In the genomic region with DNA sequence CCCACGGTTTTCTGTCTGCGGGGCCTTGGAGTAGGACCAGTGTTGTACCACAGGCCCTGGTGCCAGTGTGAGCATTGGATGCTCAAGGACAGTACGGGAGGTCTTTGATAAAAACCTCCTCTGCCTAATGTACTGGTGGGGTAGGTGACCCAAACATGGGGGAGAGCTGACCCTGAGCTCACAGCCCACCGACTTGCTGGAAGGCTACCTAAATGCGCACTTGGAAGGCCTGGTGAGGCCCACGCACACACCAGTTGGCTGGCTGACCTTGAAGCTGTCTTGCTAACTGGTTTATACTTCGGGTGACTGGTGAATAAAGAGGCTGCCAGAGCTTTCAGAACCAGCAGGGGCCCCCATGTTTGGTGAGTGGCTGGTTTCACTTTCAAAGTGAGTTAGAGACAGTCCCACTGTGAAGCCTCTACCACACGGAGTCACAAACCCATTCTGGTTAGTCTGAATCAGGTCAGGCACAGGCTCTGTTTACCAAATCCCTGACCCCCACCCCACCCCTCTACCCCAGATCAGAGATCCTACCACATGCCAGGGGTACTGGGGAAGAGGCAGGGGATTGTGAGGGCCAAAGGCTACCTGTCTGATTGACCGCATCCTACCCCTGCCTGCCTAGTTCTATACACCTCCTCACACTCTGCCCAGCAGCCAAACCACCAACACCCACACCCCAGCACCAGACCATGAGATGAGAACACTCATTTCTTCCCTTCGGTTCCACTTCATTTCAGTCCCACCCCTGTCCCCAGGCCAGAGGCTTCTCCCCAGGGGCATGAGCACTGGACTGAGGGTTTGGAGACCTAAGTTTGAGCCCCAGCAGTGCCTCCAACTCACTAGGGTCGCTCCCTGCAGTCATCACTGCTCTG, we compare ENCODE assay signal across 9 cellular contexts. TPM values are rescaled to one million over a fixed set of nuclear protein-coding genes. Genes with fewer than 3 reads are reported as not detected.
DNase-seq lines count a peak whose midpoint lies in the region; ATAC-seq and TF ChIP-seq lines count a peak whose summit lies in the region.
"Had no signal": no experiment of that assay in that cellular context is flagged by ENCODE, and none has a peak within 500 bp of the region (broad histone marks: within the 10 kb centered on the region; RNA-seq: fewer than 3 reads in every experiment).

No MANE protein-coding gene starts in this region.

- H3K4me1 ChIP-seq in Loucy (ENCODE audit: insufficient read depth, low read length, poor library complexity, severe bottlenecking) (peaks cover 50% of the 10 kb centered on the region), Caco-2 (peaks cover 6% of the 10 kb centered on the region; the same call in 1 of the 2 replicates), adrenal gland (replicated peaks in 1 of 2) (peaks cover 10 to 13% of the 10 kb centered on the region in 2 donors)

- TF ChIP-seq POLR2A in adrenal gland (IDR thresholded peaks at IDR 0.05) = no peak

- H3K9me3 ChIP-seq in Loucy (ENCODE audit: insufficient read depth, low read depth, low read length) (no peaks in the 10 kb centered on the region), Caco-2 (peaks cover 7% of the 10 kb centered on the region), adrenal gland (replicated peaks in 1 of 3) (no peaks in the 10 kb centered on the region)

- H3K9ac ChIP-seq in Loucy (ENCODE audit: low read depth, low read length, poor library complexity, severe bottlenecking) = peak overlapping the region; percentile 38

- CTCF ChIA-PET in Caco-2 (lab: Charles Lee) = interaction anchor here (1.1 to 1.3 kb wide), 3 partner anchors 25 to 84 kb away, joined by 4 to 5 read pairs (median 5); no protein-coding TSS in a partner anchor

- 63 to 77% (median 71%) methylated on average over 7 to 11 of the region's 11 CpGs for WGBS in adrenal gland, 4 donors

- H3K27ac Mint-ChIP-seq in Caco-2 (ENCODE audit: unreplicated experiment) = no peak overlapping the region

- H2AFZ ChIP-seq in Loucy (ENCODE audit: low read length) = peak overlapping the region; percentile 54

- H3K27me3 ChIP-seq in Loucy (ENCODE audit: insufficient read depth, low read length, poor library complexity, severe bottlenecking) = no peaks in the 10 kb centered on the region
- no peaks in the 10 kb centered on the region for H3K27me3 ChIP-seq in Caco-2 (replicated peaks; ENCODE audit: control insufficient read depth, insufficient read depth, low read length)
- no peaks in the 10 kb centered on the region for H3K27me3 ChIP-seq in adrenal gland

- no peaks in the 10 kb centered on the region for H3K4me1 Mint-ChIP-seq in Caco-2 (ENCODE audit: low read depth, unreplicated experiment)

- H3K9me3 Mint-ChIP-seq in Caco-2 (ENCODE audit: unreplicated experiment) = no peaks in the 10 kb centered on the region

- peak overlapping the region; percentile 12 for H3K4me2 ChIP-seq in Loucy (ENCODE audit: low read depth, low read length, poor library complexity, severe bottlenecking)

- no peaks in the 10 kb centered on the region for H3F3A ChIP-seq in Loucy (ENCODE audit: low read depth)

- H3K36me3 Mint-ChIP-seq in Caco-2 (ENCODE audit: insufficient read depth, unreplicated experiment) = no peaks in the 10 kb centered on the region

- H3K4me3 ChIP-seq in Loucy (ENCODE audit: low read length, poor library complexity, severe bottlenecking) = no peak overlapping the region
- H3K4me3 ChIP-seq in Caco-2 (ENCODE audit: low read depth, low read length) = no peak overlapping the region
- no peak overlapping the region for H3K4me3 ChIP-seq in adrenal gland

- TF ChIP-seq CTCF in Loucy (conservative IDR thresholded peaks at IDR 0.05; ENCODE audit: low read length) (no peak), Caco-2 (IDR thresholded peaks at IDR 0.05; ENCODE audit: insufficient read depth in 1 of 2, low read depth in 1 of 2, low read length in 1 of 2, severe bottlenecking in 1 of 2, unreplicated experiment in 1 of 2) (no peak), adrenal gland (IDR thresholded peaks at IDR 0.05) (no peak)

- no peaks in the 10 kb centered on the region for H4K20me1 ChIP-seq in Loucy (ENCODE audit: insufficient read depth, low read length, poor library complexity, severe bottlenecking)

- no peaks in the 10 kb centered on the region for H3K9me2 ChIP-seq in Loucy (replicated peaks; ENCODE audit: low read depth, low read length)

- peak; percentile 41 for ATAC-seq in GM21360 (IDR thresholded peaks at IDR 0.05; ENCODE audit: unreplicated experiment)

- no peak overlapping the region for H3K4me3 Mint-ChIP-seq in Caco-2 (ENCODE audit: unreplicated experiment)

- no peak overlapping the region for H3K27ac ChIP-seq in adrenal gland

- H3K27me3 Mint-ChIP-seq in Caco-2 (ENCODE audit: insufficient read depth, unreplicated experiment) = no peaks in the 10 kb centered on the region

- intact Hi-C loops in Caco-2 (cut with micrococcal nuclease; ENCODE audit: unreplicated experiment) (no loop called here), adrenal gland (cut with DNase I) (loop anchor here (2.0 to 10.0 kb wide), 3 partner anchors 42 to 80 kb away; no protein-coding TSS in a partner anchor)

- no peaks in the 10 kb centered on the region for H3K79me2 ChIP-seq in Loucy (ENCODE audit: insufficient read depth, low read length)

- POLR2A ChIA-PET in Caco-2 (lab: Charles Lee) = no interaction called here

- BruUV-seq in Caco-2 (replicated peaks; lab: Mats Ljungman, UMichigan) = no TSS peak

- no peaks in the 10 kb centered on the region for H3K36me3 ChIP-seq in Loucy (ENCODE audit: insufficient read depth, low read length)
- no peaks in the 10 kb centered on the region for H3K36me3 ChIP-seq in Caco-2 (ENCODE audit: control insufficient read depth, insufficient read depth, low read length)
- H3K36me3 ChIP-seq in adrenal gland (replicated peaks in 1 of 2) = no peaks in the 10 kb centered on the region

- peak; percentile 43 for DNase-seq in CD1c-positive myeloid dendritic cell (ENCODE audit: extremely low spot score)
- DNase-seq in activated naive CD4-positive, alpha-beta T cell treated with Interleukin-2 at 50 U/mL for 16 hours = peak; percentile 84
- DNase-seq in stimulated activated CD8-positive, alpha-beta memory T cell treated with anti-CD3 and anti-CD28 coated beads, Interleukin-12 subunit alpha, Interleukin-12 subunit beta, amount 100 ng/mL, for 24 hours (ENCODE audit: extremely low read depth) = peak; percentile 58
- no peak for DNase-seq in Caco-2
- DNase-seq in AG08395 (ENCODE audit: low spot score) = no peak
- DNase-seq in adrenal gland = no peak

RNA-seq across cellular contexts. Expression of a gene that starts 12.7 kb away (rescaled TPM):
- total RNA-seq in Caco-2 (2022) (not detected in 2 replicates), adrenal gland (1 to 10 TPM in 5 of 8 donors, under 1 TPM in 3; 0.43 to 2.1 (median 1.4) TPM)
- under 1 TPM; 0.34 to 0.48 (median 0.40) TPM for polyA plus RNA-seq in adrenal gland
- total RNA-seq: bronchial epithelial cell had no signal

RNA-seq across cellular contexts. Expression of a gene that starts 25.6 kb away (rescaled TPM):
- 7.4 and 7.7 TPM in 2 replicates for total RNA-seq in Caco-2 (2022)
- 10 to 100 TPM in 1 of 8 donors, 1 to 10 TPM in 7; 2.2 to 28.6 (median 5.9) TPM for total RNA-seq in adrenal gland
- polyA plus RNA-seq in adrenal gland = 10 to 100 TPM in 2 of 3 donors, 1 to 10 TPM in 1; 2.9 to 45.7 (median 17.9) TPM

RNA-seq across cellular contexts. Expression of a gene that starts 49.8 kb away (rescaled TPM):
- total RNA-seq in Caco-2 (2022) (not detected in 2 replicates), adrenal gland (1 to 10 TPM in 1 of 8 donors, under 1 TPM in 6, not detected in 1; 0.28 to 2.0 (median 0.41) TPM)
- polyA plus RNA-seq in adrenal gland = 1 to 10 TPM in 2 of 3 donors, under 1 TPM in 1; 0.34 to 1.2 (median 1.0) TPM
- total RNA-seq: bronchial epithelial cell had no signal

RNA-seq across cellular contexts. Expression of a gene that starts 52.9 kb away (rescaled TPM):
- total RNA-seq in Caco-2 (2022) (1.5 and 1.6 TPM in 2 replicates), adrenal gland (1 to 10 TPM in 1 of 8 donors, under 1 TPM in 2, not detected in 5; under 0.01 to 1.2 (median 0.14) TPM)
- under 1 TPM in 2 of 3 donors, not detected in 1; 0.07 to 0.08 TPM for polyA plus RNA-seq in adrenal gland
- total RNA-seq: bronchial epithelial cell had no signal

Comparison
In these comparisons a context has a peak if more than half of its experiments do, and no peak if none do; other contexts are left out.
1. DNase-seq: peak in CD1c-positive myeloid dendritic cell (single experiment), activated naive CD4-positive, alpha-beta T cell treated with Interleukin-2 at 50 U/mL for 16 hours (single experiment) and stimulated activated CD8-positive, alpha-beta memory T cell treated with anti-CD3 and anti-CD28 coated beads, Interleukin-12 subunit alpha, Interleukin-12 subunit beta, amount 100 ng/mL, for 24 hours (single experiment); none in Caco-2 (0 of 2), AG08395 (single experiment) and adrenal gland (0 of 7).